In the genomic region with DNA sequence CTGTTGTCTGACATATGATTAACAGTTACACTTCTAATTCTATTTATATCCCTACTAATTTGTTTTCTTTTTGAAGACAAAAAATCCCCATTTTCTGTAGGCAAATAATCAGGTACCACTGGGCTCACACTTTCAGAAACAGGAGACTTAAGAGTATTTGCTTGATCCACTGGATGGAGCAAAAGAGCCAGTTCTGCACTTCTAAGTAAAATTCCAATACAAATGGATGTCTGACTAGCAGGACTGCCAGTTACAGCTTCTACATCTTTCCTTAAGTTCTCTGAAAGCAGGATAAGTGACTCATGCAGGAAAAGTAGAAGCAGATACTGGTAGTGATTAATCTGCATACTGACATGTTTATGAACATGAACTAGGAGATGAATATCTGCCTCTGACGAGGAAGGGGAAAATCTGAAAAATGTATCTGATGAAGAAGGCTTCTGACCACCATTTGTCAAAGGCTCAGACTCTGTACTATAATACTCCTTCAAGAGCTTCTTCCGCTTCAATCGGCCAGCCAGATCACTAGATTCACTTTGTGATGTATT, we compare ENCODE assay signal across 7 cellular contexts.
A peak's percentile ranks its signal among the peaks of the same experiment; 100 is the strongest.
DNase-seq lines count a peak whose midpoint lies in the region; ATAC-seq and TF ChIP-seq lines count a peak whose summit lies in the region.

No MANE protein-coding gene starts in this region.

- H3K27me3 ChIP-seq in left ventricle myocardium inferior (ENCODE audit: low read depth), result no peaks in the 10 kb centered on the region

- H3K4me1 ChIP-seq in left ventricle myocardium inferior, result no peaks in the 10 kb centered on the region

- peaks cover 63% of the 10 kb centered on the region for H3K36me3 ChIP-seq in left ventricle myocardium inferior

- H3K27ac Mint-ChIP-seq in T-helper 2 cell treated with Interferon-gamma antibody and Interleukin-4, amounts not matched to agents 5 μg/mL and 100 μg/mL, for 36 hours, result no peak overlapping the region

- intact Hi-C loops in left ventricle myocardium inferior (cut with micrococcal nuclease), result no loop called here

- H3K4me3 Mint-ChIP-seq in T-helper 2 cell treated with Interferon-gamma antibody and Interleukin-4, amounts not matched to agents 5 μg/mL and 100 μg/mL, for 36 hours, result no peak overlapping the region

- H3K9me3 ChIP-seq in left ventricle myocardium inferior (replicated peaks), result no peaks in the 10 kb centered on the region

- ATAC-seq in GM19035 (IDR thresholded peaks at IDR 0.05; ENCODE audit: unreplicated experiment), result peak; percentile 51

- peaks cover 14% of the 10 kb centered on the region for H3K4me1 Mint-ChIP-seq in T-helper 2 cell treated with Interferon-gamma antibody and Interleukin-4, amounts not matched to agents 5 μg/mL and 100 μg/mL, for 36 hours (ENCODE audit: low read depth)

- no peak overlapping the region for H3K27ac ChIP-seq in left ventricle myocardium inferior (replicated peaks)

- TF ChIP-seq CTCF in cardiac fibroblast (IDR thresholded peaks at IDR 0.05; ENCODE audit: low read depth, low read length) (peak; percentile 37), retinal pigment epithelial cell (conservative IDR thresholded peaks at IDR 0.05; ENCODE audit: low read depth, low read length) (peak; percentile 41), left ventricle myocardium inferior (IDR thresholded peaks at IDR 0.05; ENCODE audit: borderline replicate concordance) (no peak)

- H3K9me3 Mint-ChIP-seq in T-helper 2 cell treated with Interferon-gamma antibody and Interleukin-4, amounts not matched to agents 5 μg/mL and 100 μg/mL, for 36 hours, result no peaks in the 10 kb centered on the region

- DNase-seq in HPDE6-E6E7 (ENCODE audit: extremely low spot score), result peak; percentile 12
- peak; percentile 84 to 90 for DNase-seq in cardiac fibroblast (ENCODE audit: low read depth in 2 of 2)
- peak; percentile 62 for DNase-seq in retinal pigment epithelial cell (ENCODE audit: low read depth)
- no peak for DNase-seq in AML-193 (lab: John Stamatoyannopoulos, UW)
- DNase-seq in left ventricle myocardium inferior, result no peak
- no peak for DNase-seq in T-helper 2 cell treated with Interferon-gamma antibody and Interleukin-4, amounts not matched to agents 5 μg/mL and 100 μg/mL, for 36 hours (ENCODE audit: low spot score)

- H3K27me3 Mint-ChIP-seq in T-helper 2 cell treated with Interferon-gamma antibody and Interleukin-4, amounts not matched to agents 5 μg/mL and 100 μg/mL, for 36 hours (ENCODE audit: low read depth), result no peaks in the 10 kb centered on the region

- H3K4me3 ChIP-seq in cardiac fibroblast (replicated peaks in 1 of 2; ENCODE audit: low read depth in 2 of 2, low read length in 2 of 2) (no peak overlapping the region), retinal pigment epithelial cell (ENCODE audit: low read length) (no peak overlapping the region), left ventricle myocardium inferior (no peak overlapping the region)

- H3K36me3 Mint-ChIP-seq in T-helper 2 cell treated with Interferon-gamma antibody and Interleukin-4, amounts not matched to agents 5 μg/mL and 100 μg/mL, for 36 hours (ENCODE audit: low read depth), result peaks cover 35% of the 10 kb centered on the region

Comparison
In these comparisons a context has a peak if more than half of its experiments do, and no peak if none do; other contexts are left out.
1. DNase-seq: peak in HPDE6-E6E7 (single experiment), cardiac fibroblast (2 of 2) and retinal pigment epithelial cell (single experiment); none in AML-193 (0 of 2), left ventricle myocardium inferior (single experiment) and T-helper 2 cell treated with Interferon-gamma antibody and Interleukin-4, amounts not matched to agents 5 μg/mL and 100 μg/mL, for 36 hours (single experiment).